16 cellular contexts compared by ENCODE assay signal in genomic region chr2:238967031-238967977, GRCh38.
"Had no signal": no experiment of that assay in that cellular context is flagged by ENCODE, and none has a peak within 500 bp of the region (broad histone marks: within the 10 kb centered on the region; RNA-seq: fewer than 3 reads in every experiment).

No MANE protein-coding gene starts in this region.

- H3K27ac Mint-ChIP-seq: activated naive CD4-positive, alpha-beta T cell treated with anti-CD3 and anti-CD28 coated beads, Interleukin-2, amount 10 ng/mL, durations not matched to agents 7 days and 5 days; activated T-helper 2 cell treated with anti-CD3 and anti-CD28 coated beads, Interferon-gamma antibody, Interleukin-2, Interleukin-4, amounts not matched to agents 10 μg/mL and 5 μg/mL and 100 μg/mL, durations not matched to agents 14 hours and 24 hours and 36 hours; stimulated activated memory B cell treated with anti-CD40 and anti-IgM and Interleukin-4, amounts not matched to agents 10 μg/mL and 1 μg/mL and 100 μg/mL, for 72 hours had no signal

- H3K4me1 Mint-ChIP-seq: activated naive CD4-positive, alpha-beta T cell treated with anti-CD3 and anti-CD28 coated beads, Interleukin-2, amount 10 ng/mL, durations not matched to agents 7 days and 5 days; stimulated activated memory B cell treated with anti-CD40 and anti-IgM and Interleukin-4, amounts not matched to agents 10 μg/mL and 1 μg/mL and 100 μg/mL, for 72 hours had no signal

- H3K9me3 Mint-ChIP-seq: activated naive CD4-positive, alpha-beta T cell treated with anti-CD3 and anti-CD28 coated beads, Interleukin-2, amount 10 ng/mL, durations not matched to agents 7 days and 5 days; activated T-helper 2 cell treated with anti-CD3 and anti-CD28 coated beads, Interferon-gamma antibody, Interleukin-2, Interleukin-4, amounts not matched to agents 10 μg/mL and 5 μg/mL and 100 μg/mL, durations not matched to agents 14 hours and 24 hours and 36 hours; neural crest cell; stimulated activated memory B cell treated with anti-CD40 and anti-IgM and Interleukin-4, amounts not matched to agents 10 μg/mL and 1 μg/mL and 100 μg/mL, for 72 hours had no signal

- H3K27me3 ChIP-seq: pancreas, uterus had no signal

- H3K27ac ChIP-seq: pancreas, tibial artery, uterus had no signal

- H3K4me3 ChIP-seq: pancreas, tibial artery, uterus had no signal

- ATAC-seq: activated CD4-positive, CD25-positive, alpha-beta regulatory T cell treated with anti-CD3 and anti-CD28 coated beads, Interleukin-2, amount 50 U/mL, for 24 hours; left ventricle myocardium superior; pancreas; stimulated activated memory B cell treated with anti-CD40 and anti-IgM and Interleukin-4, amounts not matched to agents 10 μg/mL and 1 μg/mL and 100 μg/mL, for 72 hours had no signal

- H3K36me3 Mint-ChIP-seq: activated naive CD4-positive, alpha-beta T cell treated with anti-CD3 and anti-CD28 coated beads, Interleukin-2, amount 10 ng/mL, durations not matched to agents 7 days and 5 days; stimulated activated memory B cell treated with anti-CD40 and anti-IgM and Interleukin-4, amounts not matched to agents 10 μg/mL and 1 μg/mL and 100 μg/mL, for 72 hours had no signal

- DNase-seq: activated CD4-positive, alpha-beta T cell treated with anti-CD3 and anti-CD28 coated beads, Interleukin-2, amount 50 U/mL, for 4 hours; activated naive CD4-positive, alpha-beta T cell treated with anti-CD3 and anti-CD28 coated beads, Interleukin-2, amount 10 ng/mL, durations not matched to agents 7 days and 5 days; activated T-cell treated with anti-CD3 and anti-CD28 coated beads, Interleukin-2, amount 50 U/mL, for 1 hour; dermis blood vessel endothelial cell; erythroblast; left ventricle myocardium superior; mesendoderm; pancreas had no signal

- H3K4me1 ChIP-seq: pancreas, tibial artery, uterus had no signal

- H3K9me3 ChIP-seq: pancreas, tibial artery, uterus had no signal

- H3K36me3 ChIP-seq: pancreas, tibial artery, uterus had no signal

- FAIRE-seq: astrocyte, bronchial epithelial cell, pancreas had no signal

- H3K4me3 Mint-ChIP-seq: activated naive CD4-positive, alpha-beta T cell treated with anti-CD3 and anti-CD28 coated beads, Interleukin-2, amount 10 ng/mL, durations not matched to agents 7 days and 5 days; neural crest cell; stimulated activated memory B cell treated with anti-CD40 and anti-IgM and Interleukin-4, amounts not matched to agents 10 μg/mL and 1 μg/mL and 100 μg/mL, for 72 hours had no signal
